ENCODE assay signal across 9 cellular contexts in genomic region chr11:62860835-62861563, GRCh38. TPM values are rescaled to one million over a fixed set of nuclear protein-coding genes. Genes with fewer than 3 reads are reported as not detected.
A peak's percentile ranks its signal among the peaks of the same experiment; 100 is the strongest.
DNase-seq lines count a peak whose midpoint lies in the region; ATAC-seq, FAIRE-seq and TF ChIP-seq lines count a peak whose summit lies in the region.
"Had no signal": no experiment of that assay in that cellular context is flagged by ENCODE, and none has a peak within 500 bp of the region (broad histone marks: within the 10 kb centered on the region; RNA-seq: fewer than 3 reads in every experiment).

No MANE protein-coding gene starts in this region.

- no peak for TF ChIP-seq POLR2A in NB4 (IDR thresholded peaks at IDR 0.05; ENCODE audit: extremely low read depth, insufficient read length)

- H3K36me3 Mint-ChIP-seq in endothelial cell (ENCODE audit: low read depth, unreplicated experiment) = peaks cover 4% of the 10 kb centered on the region

- peak; percentile 67 for DNase-seq in GM12865 (ENCODE audit: low read depth)
- DNase-seq in NB4 (ENCODE audit: low read depth) = peak; percentile 58
- no peak for DNase-seq in endothelial cell (ENCODE audit: low spot score)
- no peak for DNase-seq in pancreas
- DNase-seq in DMS153 (lab: John Stamatoyannopoulos, UW) = no peak

- no peak overlapping the region for H3K27ac ChIP-seq in pancreas
- H3K27ac ChIP-seq: ascending aorta had no signal

- H3K27me3 ChIP-seq in pancreas = no peaks in the 10 kb centered on the region
- H3K27me3 ChIP-seq: ascending aorta had no signal

- H3K4me3 Mint-ChIP-seq in endothelial cell (ENCODE audit: unreplicated experiment) = no peak overlapping the region

- whole genome bisulfite sequencing in pancreas, 2 donors = 49 to 52% methylated on average over 5 of the region's 5 CpGs

- H3K36me3 ChIP-seq in pancreas = no peaks in the 10 kb centered on the region
- H3K36me3 ChIP-seq: ascending aorta had no signal

- H3K9me3 ChIP-seq in pancreas = no peaks in the 10 kb centered on the region
- H3K9me3 ChIP-seq: ascending aorta had no signal

- H3K27ac Mint-ChIP-seq in endothelial cell (ENCODE audit: unreplicated experiment) = peak overlapping the region; percentile 48

- no peaks in the 10 kb centered on the region for H3K9me3 Mint-ChIP-seq in endothelial cell (ENCODE audit: unreplicated experiment)

- TF ChIP-seq CTCF in GM12865 (IDR thresholded peaks at IDR 0.05; ENCODE audit: insufficient read depth, low read depth, low read length, missing control alignments) (no peak), NB4 (IDR thresholded peaks at IDR 0.05; ENCODE audit: low read depth, low read length) (no peak), endothelial cell (IDR thresholded peaks at IDR 0.05; ENCODE audit: unreplicated experiment) (no peak), pancreas (IDR thresholded peaks at IDR 0.05) (no peak)

- intact Hi-C loops in pancreas (cut with DNase I) = loop anchor here in 2 of 3 donors (5.0 to 10.0 kb wide), 2 partner anchors 74 to 76 kb away; partner anchors contain the start of gene TMEM179B (in 2 of the 2)

- no peaks in the 10 kb centered on the region for H3K4me1 ChIP-seq in pancreas
- H3K4me1 ChIP-seq: ascending aorta had no signal

- peaks cover 10% of the 10 kb centered on the region for H3K27me3 Mint-ChIP-seq in endothelial cell (ENCODE audit: unreplicated experiment)

- H3K4me1 Mint-ChIP-seq in endothelial cell (ENCODE audit: unreplicated experiment) = peaks cover 18% of the 10 kb centered on the region

- ATAC-seq in pancreas (no peak), GM21381 (IDR thresholded peaks at IDR 0.05; ENCODE audit: unreplicated experiment) (no peak)
- ATAC-seq: Panc1 had no signal

- no peak overlapping the region for H3K4me3 ChIP-seq in GM12865 (ENCODE audit: low read depth, low read length)
- no peak overlapping the region for H3K4me3 ChIP-seq in NB4 (ENCODE audit: low read depth, low read length)
- no peak overlapping the region for H3K4me3 ChIP-seq in pancreas
- H3K4me3 ChIP-seq: ascending aorta had no signal

- no peak for FAIRE-seq in pancreas (lab: Jason Lieb, UNC)

RNA-seq across cellular contexts. Expression of gene SLC3A2, which starts 19.7 kb away (rescaled TPM):
- 147 TPM for total RNA-seq in endothelial cell (ENCODE audit: unreplicated experiment)
- total RNA-seq in pancreas = 100 to 1,000 TPM in 1 of 6 donors, 10 to 100 TPM in 5; 68.8 to 331 (median 75.1) TPM
- polyA plus RNA-seq in pancreas = 100 to 1,000 TPM in 1 of 2 donors, 10 to 100 TPM in 1; 66.9 to 116 TPM

RNA-seq across cellular contexts. Expression of gene WDR74, which starts 21.6 kb away (rescaled TPM):
- total RNA-seq in endothelial cell (ENCODE audit: unreplicated experiment) = 42.2 TPM
- total RNA-seq in pancreas = 10 to 100 TPM; 18.4 to 35.1 (median 27.1) TPM
- polyA plus RNA-seq in pancreas = 10 to 100 TPM; 47.6 to 59.5 TPM

RNA-seq across cellular contexts. Expression of gene TEX54, which starts 28.4 kb away (rescaled TPM):
- total RNA-seq in endothelial cell (ENCODE audit: unreplicated experiment) (not detected), pancreas (not detected)
- under 1 TPM in 1 of 2 donors, not detected in 1; 0.65 TPM for polyA plus RNA-seq in pancreas
- total RNA-seq: ascending aorta had no signal
- polyA plus RNA-seq: neural cell had no signal

RNA-seq across cellular contexts. Expression of gene STX5, which starts 29.1 kb away (rescaled TPM):
- total RNA-seq in endothelial cell (ENCODE audit: unreplicated experiment) (37.9 TPM), pancreas (10 to 100 TPM; 22.8 to 31.2 (median 26.9) TPM)
- polyA plus RNA-seq in pancreas = 10 to 100 TPM; 18.6 to 27.9 TPM

RNA-seq across cellular contexts. Expression of gene NXF1, which starts 55.8 kb away (rescaled TPM):
- total RNA-seq in endothelial cell (ENCODE audit: unreplicated experiment) (50.8 TPM), pancreas (10 to 100 TPM; 20.9 to 60.9 (median 30.8) TPM)
- polyA plus RNA-seq in pancreas = 100 to 1,000 TPM; 150 to 294 TPM

Comparison
In these comparisons a context has a peak if more than half of its experiments do, and no peak if none do; other contexts are left out.
1. DNase-seq: peak in GM12865 (single experiment) and NB4 (single experiment); none in endothelial cell (single experiment), pancreas (0 of 6) and DMS153 (single experiment).